Comparison of ENCODE assay signal across 7 cellular contexts in the genomic region with DNA sequence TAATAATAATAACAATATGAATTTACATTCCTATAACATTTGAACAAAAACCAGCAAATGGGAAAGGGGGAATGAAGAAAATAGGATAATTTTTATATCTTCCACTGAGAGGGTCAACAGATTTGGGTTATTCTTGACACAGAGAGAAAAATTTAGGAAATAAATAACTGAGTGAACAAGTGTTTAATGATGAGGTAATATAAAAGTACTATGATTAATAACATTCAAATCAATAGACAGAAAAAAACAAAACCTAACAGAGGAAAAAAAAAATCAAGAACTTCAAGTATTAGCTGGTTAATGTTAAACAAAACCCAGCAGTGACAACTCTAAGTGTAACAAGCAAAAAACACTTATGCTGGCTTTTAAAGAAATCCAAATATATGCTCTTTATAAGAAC.
"Had no signal": no experiment of that assay in that cellular context is flagged by ENCODE, and none has a peak within 500 bp of the region (broad histone marks: within the 10 kb centered on the region; RNA-seq: fewer than 3 reads in every experiment).

No MANE protein-coding gene starts in this region.

- H3K4me3 ChIP-seq: HAP-1, K562 had no signal

- H3K4me1 ChIP-seq: HAP-1 had no signal

- H3K9me3 ChIP-seq: HAP-1 had no signal

- ATAC-seq: HCT116, K562 had no signal

- FAIRE-seq: HTR-8/SVneo, K562 had no signal

- H3K36me3 ChIP-seq: HAP-1 had no signal

- DNase-seq: GOT3, H7, IMR-90 had no signal
